In genomic region chr9:126126012-126126411, GRCh38 we compare ENCODE assay signal across 26 cellular contexts.
DNase-seq lines count a peak whose midpoint lies in the region; ATAC-seq and TF ChIP-seq lines count a peak whose summit lies in the region.
"Had no signal": no experiment of that assay in that cellular context is flagged by ENCODE, and none has a peak within 500 bp of the region (broad histone marks: within the 10 kb centered on the region; RNA-seq: fewer than 3 reads in every experiment).

No MANE protein-coding gene starts in this region.

- no peak for ATAC-seq in HG03439 (IDR thresholded peaks at IDR 0.05; ENCODE audit: unreplicated experiment)
- ATAC-seq in GM19452 (IDR thresholded peaks at IDR 0.05; ENCODE audit: unreplicated experiment) = no peak
- ATAC-seq: activated T-cell treated with anti-CD3 and anti-CD28 coated beads, Interleukin-2, amount 50 U/mL, for 72 hours; esophagus mucosa; lower lobe of right lung; Panc1 had no signal

- no peak overlapping the region for H3K27ac ChIP-seq in spleen
- H3K27ac ChIP-seq: heart right ventricle, lower lobe of right lung, pancreas, stomach, tibial artery had no signal

- whole genome bisulfite sequencing in spleen, 5 donors = 52 to 67% (median 63%) methylated on average over 2 to 4 of the region's 4 CpGs

- H3K4me3 ChIP-seq in spleen = no peak overlapping the region
- H3K4me3 ChIP-seq: pancreas, stomach, tibial artery had no signal

- TF ChIP-seq CTCF in spleen (IDR thresholded peaks at IDR 0.05 in 8 of 11, conservative IDR thresholded peaks at IDR 0.05 in 3 of 11) (no peak), chondrocyte (IDR thresholded peaks at IDR 0.05) (no peak)

- peaks cover 5% of the 10 kb centered on the region for H3K9me3 Mint-ChIP-seq in chondrocyte (ENCODE audit: low read depth)
- H3K9me3 Mint-ChIP-seq: activated T-cell treated with anti-CD3 and anti-CD28 coated beads, Interleukin-2, amount 50 U/mL, for 72 hours had no signal

- no peaks in the 10 kb centered on the region for H3K36me3 ChIP-seq in spleen
- H3K36me3 ChIP-seq: heart right ventricle, lower lobe of right lung, pancreas, stomach, tibial artery had no signal

- H3K4me3 Mint-ChIP-seq in chondrocyte (ENCODE audit: unreplicated experiment) = no peak overlapping the region
- H3K4me3 Mint-ChIP-seq: activated T-cell treated with anti-CD3 and anti-CD28 coated beads, Interleukin-2, amount 50 U/mL, for 72 hours; IgD-negative memory B cell had no signal

- DNase-seq in D341Med (ENCODE audit: low spot score) (peak; percentile 21), SK-N-DZ (ENCODE audit: low spot score) (peak; percentile 51), iPS-NIHi7 (ENCODE audit: extremely low spot score) (peak; percentile 7), spleen (peak; percentile 42), chondrocyte (ENCODE audit: low spot score) (no peak)
- DNase-seq: activated CD4-positive, alpha-beta T cell treated with anti-CD3 and anti-CD28 coated beads for 48 hours; activated naive CD4-positive, alpha-beta T cell; activated T-cell treated with anti-CD3 and anti-CD28 coated beads, Interleukin-2, amount 50 U/mL, for 72 hours; C1 segment of cervical spinal cord; central memory CD4-positive, alpha-beta T cell; dermis blood vessel endothelial cell; lower lobe of right lung; NCI-H146; NCI-H446; NCI-H774; pancreas; retina; SIG-M5; tibial artery had no signal

- intact Hi-C loops in spleen (cut with DNase I; ENCODE audit: low total_unique reads) = no loop called here

- peaks cover 0 to 49% (median 0%) of the 10 kb centered on the region in 7 donors for H3K27me3 ChIP-seq in spleen (replicated peaks in 1 of 7)
- H3K27me3 ChIP-seq: pancreas had no signal

- no peak overlapping the region for H3K27ac Mint-ChIP-seq in chondrocyte (ENCODE audit: unreplicated experiment)
- H3K27ac Mint-ChIP-seq: activated T-cell treated with anti-CD3 and anti-CD28 coated beads, Interleukin-2, amount 50 U/mL, for 72 hours; IgD-negative memory B cell had no signal

- TF ChIP-seq POLR2A in spleen (IDR thresholded peaks at IDR 0.05) = no peak

- peaks cover 2% of the 10 kb centered on the region for H3K36me3 Mint-ChIP-seq in chondrocyte (ENCODE audit: low read depth)

- peaks cover 0 to 5% (median 0%) of the 10 kb centered on the region in 8 donors for H3K9me3 ChIP-seq in spleen
- H3K9me3 ChIP-seq: heart right ventricle, lower lobe of right lung, pancreas had no signal

- H3K27me3 Mint-ChIP-seq in chondrocyte (ENCODE audit: low read depth) = peaks cover 59% of the 10 kb centered on the region

- H3K4me1 Mint-ChIP-seq in chondrocyte (ENCODE audit: low read depth) = peaks cover 11% of the 10 kb centered on the region

- peaks cover 0 to 9% (median 0%) of the 10 kb centered on the region in 6 donors for H3K4me1 ChIP-seq in spleen
- H3K4me1 ChIP-seq: pancreas, tibial artery had no signal
